In genomic region chr2:62217421-62217820, GRCh38 we compare ENCODE assay signal across 12 cellular contexts. TPM values are rescaled to one million over a fixed set of nuclear protein-coding genes. Genes with fewer than 3 reads are reported as not detected.
DNase-seq lines count a peak whose midpoint lies in the region; ATAC-seq and TF ChIP-seq lines count a peak whose summit lies in the region.
"Had no signal": no experiment of that assay in that cellular context is flagged by ENCODE, and none has a peak within 500 bp of the region (broad histone marks: within the 10 kb centered on the region; RNA-seq: fewer than 3 reads in every experiment).

No MANE protein-coding gene starts in this region.

- DNase-seq in T-helper 17 cell: no peak
- DNase-seq in choroid plexus epithelial cell (ENCODE audit: low read depth): peak; percentile 38
- DNase-seq in mesenchymal stem cell: no peak
- DNase-seq in suprapubic skin (ENCODE audit: low spot score in 2 of 2): peak in 1 of 2 donors; percentile 44
- DNase-seq in NCI-H524 (lab: John Stamatoyannopoulos, UW): no peak
- DNase-seq in putamen (ENCODE audit: low spot score): no peak
- DNase-seq: activated T-cell treated with anti-CD3 and anti-CD28 coated beads, Interleukin-2, amount 50 U/mL, for 4 hours; GF-D8; hypothalamus; stimulated activated naive CD8-positive, alpha-beta T cell treated with anti-CD3 and anti-CD28 coated beads, Interleukin-15, Interleukin-2, amounts not matched to agents 100 U/mL and 50 U/mL, for 24 hours had no signal

- TF ChIP-seq POLR2A in suprapubic skin (IDR thresholded peaks at IDR 0.05): no peak

- peak overlapping the region; percentile 81 for H2BK15ac ChIP-seq in mesenchymal stem cell (ENCODE audit: low read depth, poor library complexity, severe bottlenecking)

- peak overlapping the region; percentile 46 to 91 for H3K18ac ChIP-seq in mesenchymal stem cell (ENCODE audit: low read depth in 1 of 2, low read length in 2 of 2)

- H3K14ac ChIP-seq in mesenchymal stem cell (ENCODE audit: low read length in 2 of 2): peak overlapping the region in 1 of 2 experiments; percentile 85

- no peak for ATAC-seq in T-helper 17 cell
- no peak for ATAC-seq in HG03039 (IDR thresholded peaks at IDR 0.05; ENCODE audit: unreplicated experiment)

- H3K4me3 ChIP-seq in choroid plexus epithelial cell (ENCODE audit: low read depth, low read length) (no peak overlapping the region), mesenchymal stem cell (ENCODE audit: insufficient read depth in 1 of 2, low read depth in 1 of 2, low read length in 2 of 2) (no peak overlapping the region), suprapubic skin (no peak overlapping the region)

- peaks cover 50% of the 10 kb centered on the region for H3K79me1 ChIP-seq in mesenchymal stem cell (replicated peaks; ENCODE audit: low read length, poor library complexity, severe bottlenecking)

- peaks cover 52% of the 10 kb centered on the region for H3K4me1 Mint-ChIP-seq in T-helper 17 cell

- H3K36me3 ChIP-seq in mesenchymal stem cell (ENCODE audit: control insufficient read depth in 1 of 2, insufficient read depth in 2 of 2, low read depth in 1 of 2, low read length in 2 of 2) (peaks cover 3% of the 10 kb centered on the region in 2 experiments), suprapubic skin (peaks cover 3% of the 10 kb centered on the region)

- H3K27ac Mint-ChIP-seq in T-helper 17 cell: peak overlapping the region; percentile 49

- no peaks in the 10 kb centered on the region for H3K27me3 Mint-ChIP-seq in T-helper 17 cell

- H3K4me1 ChIP-seq in mesenchymal stem cell (ENCODE audit: control insufficient read depth, insufficient read depth, low read depth, low read length) (peaks cover 17% of the 10 kb centered on the region), suprapubic skin (peaks cover 49% of the 10 kb centered on the region)

- H2BK5ac ChIP-seq in mesenchymal stem cell (ENCODE audit: low read depth, low read length, poor library complexity, severe bottlenecking): no peak overlapping the region

- H3K9me3 ChIP-seq in T-helper 17 cell (ENCODE audit: control insufficient read depth, low read length, poor library complexity, severe bottlenecking) (no peaks in the 10 kb centered on the region), mesenchymal stem cell (ENCODE audit: control insufficient read depth, low read length) (no peaks in the 10 kb centered on the region), suprapubic skin (no peaks in the 10 kb centered on the region)
- H3K9me3 ChIP-seq: Caco-2 had no signal

- TF ChIP-seq CTCF in choroid plexus epithelial cell (conservative IDR thresholded peaks at IDR 0.05; ENCODE audit: low read depth, low read length) (no peak), suprapubic skin (IDR thresholded peaks at IDR 0.05) (no peak)

- peak overlapping the region; percentile 92 to 93 for H2BK12ac ChIP-seq in mesenchymal stem cell (ENCODE audit: low read length in 2 of 2)

- H3K9ac ChIP-seq in mesenchymal stem cell (ENCODE audit: low read length): no peak overlapping the region

- H3K4ac ChIP-seq in mesenchymal stem cell (ENCODE audit: low read depth in 1 of 2, low read length in 2 of 2): peak overlapping the region; percentile 84

- peak overlapping the region; percentile 19 for H3K27ac ChIP-seq in mesenchymal stem cell (ENCODE audit: low read length, poor library complexity, severe bottlenecking)
- peak overlapping the region; percentile 35 for H3K27ac ChIP-seq in suprapubic skin

- no peak overlapping the region for H3K4me3 Mint-ChIP-seq in T-helper 17 cell
- H3K4me3 Mint-ChIP-seq: activated T-cell treated with anti-CD3 and anti-CD28 coated beads, Interleukin-2, amount 50 U/mL, for 4 hours had no signal

- H3K4me2 ChIP-seq in mesenchymal stem cell (ENCODE audit: low read length, poor library complexity, severe bottlenecking): no peak overlapping the region

- H3K23ac ChIP-seq in mesenchymal stem cell (ENCODE audit: low read length in 2 of 2): peak overlapping the region in 1 of 2 experiments; percentile 38

- H3K27me3 ChIP-seq in mesenchymal stem cell (ENCODE audit: control insufficient read depth in 1 of 2, insufficient read depth in 1 of 2, low read length in 2 of 2) (no peaks in the 10 kb centered on the region), suprapubic skin (no peaks in the 10 kb centered on the region)

- WGBS in mesenchymal stem cell: 91% methylated on average over 4 of the region's 10 CpGs
- WGBS in suprapubic skin: 75% methylated on average over 10 of the region's 10 CpGs

- no peak for TF ChIP-seq EP300 in suprapubic skin (IDR thresholded peaks at IDR 0.05)

- H2AK5ac ChIP-seq in mesenchymal stem cell (ENCODE audit: low read length, severe bottlenecking): peak overlapping the region; percentile 87

- H4K91ac ChIP-seq in mesenchymal stem cell (ENCODE audit: low read length): peak overlapping the region; percentile 97

- H4K8ac ChIP-seq in mesenchymal stem cell (ENCODE audit: low read length): peak overlapping the region; percentile 79

- peaks cover 13% of the 10 kb centered on the region for H3K36me3 Mint-ChIP-seq in T-helper 17 cell (ENCODE audit: low read depth)

- no peak overlapping the region for H2AFZ ChIP-seq in mesenchymal stem cell (ENCODE audit: low read depth, low read length)

- H2BK120ac ChIP-seq in mesenchymal stem cell (ENCODE audit: low read depth, low read length): peak overlapping the region; percentile 56

RNA-seq across cellular contexts. Expression of gene B3GNT2, which starts 21.5 kb away (rescaled TPM):
- total RNA-seq in T-helper 17 cell (10 to 100 TPM; 39.1 to 43.9 TPM), suprapubic skin (10 to 100 TPM; 16.9 to 36.9 (median 20.3) TPM)
- 22.1 TPM for polyA plus RNA-seq in mesenchymal stem cell (2013, experiment 1 of 2)
- 24.1 TPM for polyA plus RNA-seq in mesenchymal stem cell (2013, experiment 2 of 2)
